ENCODE assay signal across 1 cellular context in the genomic region with DNA sequence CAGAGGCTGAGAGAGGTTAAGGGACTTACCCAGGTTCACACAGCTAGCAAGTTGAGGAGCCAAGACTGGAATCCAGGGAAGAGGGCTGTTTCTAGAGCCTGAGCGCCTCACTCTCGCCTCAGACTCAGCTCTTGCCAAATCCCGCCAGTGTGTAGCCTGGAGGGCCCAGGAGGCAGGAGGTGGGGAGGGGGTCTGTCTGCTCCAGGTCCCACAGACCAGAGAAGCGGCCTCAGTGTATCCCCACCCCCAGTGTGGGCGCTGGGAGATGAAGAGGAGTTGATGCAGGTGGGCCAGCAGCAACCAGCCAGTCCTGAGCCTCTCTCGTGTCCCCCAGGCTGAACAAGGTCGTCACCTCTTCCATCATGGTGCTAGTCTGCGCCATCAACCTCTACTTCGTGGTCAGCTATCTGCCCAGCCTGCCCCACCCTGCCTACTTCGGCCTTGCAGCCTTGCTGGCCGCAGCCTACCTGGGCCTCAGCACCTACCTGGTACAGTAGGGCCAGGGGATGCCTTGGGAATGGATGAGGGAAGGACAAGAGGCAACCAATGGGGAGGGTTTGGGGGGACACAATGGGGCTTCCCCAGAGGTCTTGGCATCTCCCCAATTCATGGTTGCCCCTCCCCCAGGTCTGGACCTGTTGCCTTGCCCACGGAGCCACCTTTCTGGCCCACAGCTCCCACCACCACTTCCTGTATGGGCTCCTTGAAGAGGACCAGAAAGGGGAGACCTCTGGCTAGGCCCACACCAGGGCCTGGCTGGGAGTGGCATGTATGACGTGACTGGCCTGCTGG.
TF ChIP-seq lines count a peak whose summit lies in the region.

No MANE protein-coding gene starts in this region.

TF ChIP-seq in WTC11, 78 proteins besides CTCF, POLR2A, EP300 and RAD21:
- TF ChIP-seq, protein P1, sequence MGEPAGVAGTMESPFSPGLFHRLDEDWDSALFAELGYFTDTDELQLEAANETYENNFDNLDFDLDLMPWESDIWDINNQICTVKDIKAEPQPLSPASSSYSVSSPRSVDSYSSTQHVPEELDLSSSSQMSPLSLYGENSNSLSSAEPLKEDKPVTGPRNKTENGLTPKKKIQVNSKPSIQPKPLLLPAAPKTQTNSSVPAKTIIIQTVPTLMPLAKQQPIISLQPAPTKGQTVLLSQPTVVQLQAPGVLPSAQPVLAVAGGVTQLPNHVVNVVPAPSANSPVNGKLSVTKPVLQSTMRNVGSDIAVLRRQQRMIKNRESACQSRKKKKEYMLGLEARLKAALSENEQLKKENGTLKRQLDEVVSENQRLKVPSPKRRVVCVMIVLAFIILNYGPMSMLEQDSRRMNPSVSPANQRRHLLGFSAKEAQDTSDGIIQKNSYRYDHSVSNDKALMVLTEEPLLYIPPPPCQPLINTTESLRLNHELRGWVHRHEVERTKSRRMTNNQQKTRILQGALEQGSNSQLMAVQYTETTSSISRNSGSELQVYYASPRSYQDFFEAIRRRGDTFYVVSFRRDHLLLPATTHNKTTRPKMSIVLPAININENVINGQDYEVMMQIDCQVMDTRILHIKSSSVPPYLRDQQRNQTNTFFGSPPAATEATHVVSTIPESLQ (CRISPR knock-in tag; IDR thresholded peaks at IDR 0.05): no peak
- TF ChIP-seq USF2 (CRISPR knock-in tag; IDR thresholded peaks at IDR 0.05) (no peak), CREM (CRISPR knock-in tag; IDR thresholded peaks at IDR 0.05) (no peak)
